8 cellular contexts compared by ENCODE assay signal in genomic region chr2:111119004-111119846, GRCh38. TPM values are rescaled to one million over a fixed set of nuclear protein-coding genes. Genes with fewer than 3 reads are reported as not detected.
DNase-seq lines count a peak whose midpoint lies in the region; ATAC-seq and TF ChIP-seq lines count a peak whose summit lies in the region.

No MANE protein-coding gene starts in this region.

- BruUV-seq in HCT116 (replicated peaks; lab: Mats Ljungman, UMichigan): no TSS peak

- H3K4me3 Mint-ChIP-seq in activated T-cell treated with anti-CD3 and anti-CD28 coated beads, Interleukin-2, amount 50 U/mL, for 24 hours: peak overlapping the region; percentile 82

- TF ChIP-seq POLR2A in HCT116 (IDR thresholded peaks at IDR 0.05; ENCODE audit: borderline replicate concordance, extremely low read depth, insufficient read depth, insufficient read length): no peak

- H3K9me3 ChIP-seq in HCT116 (ENCODE audit: control insufficient read depth in 1 of 2, insufficient read depth in 1 of 2, low read depth in 1 of 2, low read length in 2 of 2) (no peaks in the 10 kb centered on the region), skeletal muscle tissue (ENCODE audit: control insufficient read depth in 3 of 3, low read length in 3 of 3) (no peaks in the 10 kb centered on the region)

- H3K9ac ChIP-seq in HCT116 (ENCODE audit: low read length) (no peak overlapping the region), skeletal muscle tissue (ENCODE audit: low read depth in 1 of 3, low read length in 3 of 3) (peak overlapping the region in 1 of 3 donors; percentile 38)

- TF ChIP-seq RAD21 in HCT116 (IDR thresholded peaks at IDR 0.05; ENCODE audit: low read depth): no peak

- no peak overlapping the region for H2AFZ ChIP-seq in HCT116 (ENCODE audit: low read depth, low read length, poor library complexity, severe bottlenecking)

- no peaks in the 10 kb centered on the region for H3K9me3 Mint-ChIP-seq in activated T-cell treated with anti-CD3 and anti-CD28 coated beads, Interleukin-2, amount 50 U/mL, for 24 hours

- intact Hi-C loops in HCT116 (cut with micrococcal nuclease) (loop anchor here (5.0 kb wide), 1 partner anchor 442 kb away; the partner anchor contains the start of gene BUB1), left cardiac atrium (cut with DNase I) (loop anchor here in 1 of 2 donors (5.0 kb wide), 1 partner anchor 307 kb away; no protein-coding TSS in a partner anchor)

- H3K27me3 Mint-ChIP-seq in activated T-cell treated with anti-CD3 and anti-CD28 coated beads, Interleukin-2, amount 50 U/mL, for 24 hours: peaks cover 38% of the 10 kb centered on the region

- ATAC-seq in HCT116: no peak
- no peak for ATAC-seq in left cardiac atrium
- no peak for ATAC-seq in HG03442 (IDR thresholded peaks at IDR 0.05; ENCODE audit: unreplicated experiment)
- no peak for ATAC-seq in HG03520 (IDR thresholded peaks at IDR 0.05; ENCODE audit: unreplicated experiment)

- peaks cover 30% of the 10 kb centered on the region for H3K36me3 Mint-ChIP-seq in activated T-cell treated with anti-CD3 and anti-CD28 coated beads, Interleukin-2, amount 50 U/mL, for 24 hours (ENCODE audit: low read depth)

- H4K20me1 ChIP-seq in HCT116 (ENCODE audit: insufficient read depth): peaks cover 5% of the 10 kb centered on the region; the same call in 1 of the 2 replicates

- CTCF ChIA-PET in HCT116 (lab: Charles Lee): no interaction called here

- H3K27ac Mint-ChIP-seq in activated T-cell treated with anti-CD3 and anti-CD28 coated beads, Interleukin-2, amount 50 U/mL, for 24 hours: peak overlapping the region; percentile 95

- RAD21 ChIA-PET in HCT116 (lab: Charles Lee; ENCODE audit: low non-redundant PET in 1 of 2, low total read pairs in 2 of 2, uncharacterized antibody in 2 of 2, unreplicated experiment in 2 of 2): no interaction called here

- no peaks in the 10 kb centered on the region for H3K27me3 ChIP-seq in HCT116 (ENCODE audit: insufficient read depth, low read length)
- peaks cover 0 to 19% (median 4%) of the 10 kb centered on the region in 3 donors for H3K27me3 ChIP-seq in skeletal muscle tissue (ENCODE audit: control insufficient read depth in 3 of 3, insufficient read depth in 3 of 3, low read length in 3 of 3)

- H3K4me1 Mint-ChIP-seq in activated T-cell treated with anti-CD3 and anti-CD28 coated beads, Interleukin-2, amount 50 U/mL, for 24 hours (ENCODE audit: low read depth): peaks cover 65% of the 10 kb centered on the region

- peak overlapping the region; percentile 100 for H3K4me2 ChIP-seq in HCT116 (ENCODE audit: low read length)

- peaks cover 30% of the 10 kb centered on the region for H3K79me2 ChIP-seq in HCT116 (ENCODE audit: insufficient read depth, low read length)

- no peak for TF ChIP-seq CTCF in HCT116 (IDR thresholded peaks at IDR 0.05 in 2 of 3, conservative IDR thresholded peaks at IDR 0.05 in 1 of 3; ENCODE audit: borderline replicate concordance in 1 of 3, insufficient read depth in 1 of 3, low read depth in 2 of 3, low read length in 2 of 3)

- no peak for DNase-seq in HCT116 (ENCODE audit: low read depth, low spot score)
- DNase-seq in activated T-cell treated with anti-CD3 and anti-CD28 coated beads, Interleukin-2, amount 50 U/mL, for 24 hours: peak; percentile 66
- peak; percentile 29 for DNase-seq in left cardiac atrium
- DNase-seq in NCI-H1092 (lab: John Stamatoyannopoulos, UW): no peak
- no peak for DNase-seq in A172 (ENCODE audit: low spot score)

- H3K36me3 ChIP-seq in HCT116 (ENCODE audit: control insufficient read depth in 1 of 2, insufficient read depth in 2 of 2, low read length in 2 of 2) (peaks cover 4 to 5% of the 10 kb centered on the region in 2 experiments; a peak in 2 of 4 replicates), skeletal muscle tissue (ENCODE audit: control insufficient read depth in 3 of 3, insufficient read depth in 3 of 3, low read length in 3 of 3) (peaks cover 5% of the 10 kb centered on the region in 3 donors)

- H3K4me3 ChIP-seq in HCT116 (replicated peaks in 1 of 2; ENCODE audit: low read depth in 1 of 2, low read length in 2 of 2) (no peak overlapping the region), skeletal muscle tissue (ENCODE audit: low read length in 3 of 3) (peak overlapping the region; percentile 47 to 79 (median 70))

- H3K27ac ChIP-seq in HCT116 (ENCODE audit: low read depth, low read length): no peak overlapping the region
- no peak overlapping the region for H3K27ac ChIP-seq in skeletal muscle tissue (ENCODE audit: low read depth, low read length)

- H3K4me1 ChIP-seq in HCT116 (ENCODE audit: control insufficient read depth in 1 of 2, insufficient read depth in 2 of 2, low read length in 2 of 2) (peaks cover 33 to 61% of the 10 kb centered on the region in 2 experiments), skeletal muscle tissue (ENCODE audit: control insufficient read depth in 3 of 3, insufficient read depth in 3 of 3, low read length in 3 of 3) (peaks cover 28 to 42% (median 36%) of the 10 kb centered on the region in 3 donors)

- POLR2A ChIA-PET in HCT116 (lab: Charles Lee): no interaction called here

- H3K9me2 ChIP-seq in HCT116 (ENCODE audit: insufficient read depth): no peaks in the 10 kb centered on the region

TF ChIP-seq in HCT116, 20 proteins besides CTCF, POLR2A, EP300 and RAD21:
- TF ChIP-seq JUND (IDR thresholded peaks at IDR 0.05) (no peak), EZH2phosphoT487 (IDR thresholded peaks at IDR 0.05; ENCODE audit: borderline replicate concordance) (no peak), CEBPB (IDR thresholded peaks at IDR 0.05; ENCODE audit: low read depth) (no peak), POLR2AphosphoS5 (IDR thresholded peaks at IDR 0.05; ENCODE audit: low read depth, low read length) (no peak), SP1 (IDR thresholded peaks at IDR 0.05; ENCODE audit: low read depth) (no peak), ZBTB33 (IDR thresholded peaks at IDR 0.05; ENCODE audit: extremely low read depth, insufficient replicate concordance, low read length) (no peak), EGR1 (IDR thresholded peaks at IDR 0.05; ENCODE audit: low read depth) (no peak)

RNA-seq across cellular contexts. Expression of gene BCL2L11, which starts 1.5 kb away (rescaled TPM):
- total RNA-seq in HCT116 (2021; ENCODE audit: unreplicated experiment) (17.8 TPM), left cardiac atrium (1 to 10 TPM; 4.6 to 9.2 TPM), skeletal muscle tissue (6.3 TPM)
- polyA plus RNA-seq in HCT116 (2012): 6.8 and 7.9 TPM in 2 replicates
- 4.5 and 9.3 TPM in 2 replicates for total RNA-seq in A172 (2014; rRNA removed; shearing (Covaris generic))

Comparison
In these comparisons a context has a peak if more than half of its experiments do, and no peak if none do; other contexts are left out.
1. DNase-seq: peak in activated T-cell treated with anti-CD3 and anti-CD28 coated beads, Interleukin-2, amount 50 U/mL, for 24 hours (single experiment) and left cardiac atrium (single experiment); none in HCT116 (single experiment), NCI-H1092 (single experiment) and A172 (single experiment).
2. H3K4me3 ChIP-seq: peak in skeletal muscle tissue (3 of 3); none in HCT116 (0 of 2).